In the genomic region with DNA sequence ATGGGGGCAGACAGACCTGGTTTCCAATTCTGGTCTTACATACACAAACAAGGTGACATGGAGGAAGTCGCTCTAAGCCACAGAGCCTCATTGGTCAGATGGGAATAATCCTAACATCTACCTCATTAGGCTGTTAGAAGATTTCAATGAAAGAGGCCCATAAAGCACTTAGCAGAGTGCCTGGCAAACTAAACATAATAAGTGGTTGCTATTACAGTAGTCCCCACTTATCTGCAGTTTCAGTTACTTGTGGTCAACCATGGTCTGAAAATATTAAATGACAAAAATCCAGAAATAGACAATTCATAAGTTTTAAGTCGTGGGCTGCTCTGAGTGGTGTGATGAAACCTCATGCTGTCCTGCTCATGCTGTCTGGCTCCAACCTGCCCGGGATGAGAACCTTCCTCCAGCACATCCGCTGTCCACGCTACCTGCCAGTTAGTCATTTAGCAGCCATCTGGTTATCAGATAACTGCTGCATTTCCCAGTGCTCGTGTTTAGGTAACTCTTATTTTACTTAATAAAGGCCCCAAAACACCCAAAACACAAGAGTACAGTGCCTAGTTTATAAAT, we compare ENCODE assay signal across 24 cellular contexts.
"Had no signal": no experiment of that assay in that cellular context is flagged by ENCODE, and none has a peak within 500 bp of the region (broad histone marks: within the 10 kb centered on the region; RNA-seq: fewer than 3 reads in every experiment).

No MANE protein-coding gene starts in this region.

- H3K36me3 ChIP-seq: ascending aorta had no signal

- H3K27ac Mint-ChIP-seq: activated CD4-positive, alpha-beta memory T cell treated with anti-CD3 and anti-CD28 coated beads for 36 hours; activated CD4-positive, alpha-beta T cell treated with anti-CD3 and anti-CD28 coated beads, Interleukin-2, amount 10 ng/mL, durations not matched to agents 7 days and 5 days; activated naive CD4-positive, alpha-beta T cell treated with anti-CD3 and anti-CD28 coated beads, Interleukin-2, amount 50 U/mL, for 72 hours; activated naive CD8-positive, alpha-beta T cell treated with anti-CD3 and anti-CD28 coated beads, Interleukin-2, amount 50 U/mL, for 24 hours; T-cell had no signal

- H3K4me3 Mint-ChIP-seq: activated CD4-positive, alpha-beta memory T cell treated with anti-CD3 and anti-CD28 coated beads for 36 hours; activated CD4-positive, alpha-beta T cell treated with anti-CD3 and anti-CD28 coated beads, Interleukin-2, amount 10 ng/mL, durations not matched to agents 7 days and 5 days; activated naive CD8-positive, alpha-beta T cell treated with anti-CD3 and anti-CD28 coated beads, Interleukin-2, amount 50 U/mL, for 24 hours; activated T-cell treated with anti-CD3 and anti-CD28 coated beads, Interleukin-2, amount 50 U/mL, for 4 hours; T-cell had no signal

- DNase-seq: activated CD4-positive, alpha-beta memory T cell treated with anti-CD3 and anti-CD28 coated beads for 36 hours; activated CD4-positive, alpha-beta T cell treated with anti-CD3 and anti-CD28 coated beads, Interleukin-2, amount 10 ng/mL, durations not matched to agents 7 days and 5 days; activated CD4-positive, CD25-positive, alpha-beta regulatory T cell; activated CD8-positive, alpha-beta memory T cell treated with anti-CD3 and anti-CD28 coated beads for 24 hours; activated effector memory CD4-positive, alpha-beta T cell treated with anti-CD3 and anti-CD28 coated beads, Interleukin-2, amount 50 U/mL, for 16 hours; activated naive CD4-positive, alpha-beta T cell treated with Interleukin-2 at 50 U/mL for 16 hours; activated naive CD8-positive, alpha-beta T cell treated with anti-CD3 and anti-CD28 coated beads, Interleukin-2, amount 50 U/mL, for 24 hours; activated T-cell treated with anti-CD3 and anti-CD28 coated beads, Interleukin-2, amount 50 U/mL, for 4 hours; amniotic stem cell; body of pancreas; central memory CD4-positive, alpha-beta T cell; dermis blood vessel endothelial cell; KBM-7; NCI-H1048; NCI-H187; NCI-H2081; NCI-H446; NCI-H526; SIG-M5; T-cell; T-helper 2 cell; T1000 had no signal

- H3K9me3 ChIP-seq: ascending aorta, body of pancreas had no signal

- H3K9me3 Mint-ChIP-seq: activated CD4-positive, alpha-beta memory T cell treated with anti-CD3 and anti-CD28 coated beads for 36 hours; activated CD4-positive, alpha-beta T cell treated with anti-CD3 and anti-CD28 coated beads, Interleukin-2, amount 10 ng/mL, durations not matched to agents 7 days and 5 days; activated naive CD4-positive, alpha-beta T cell treated with anti-CD3 and anti-CD28 coated beads, Interleukin-2, amount 50 U/mL, for 72 hours; activated naive CD8-positive, alpha-beta T cell treated with anti-CD3 and anti-CD28 coated beads, Interleukin-2, amount 50 U/mL, for 24 hours; activated T-cell treated with anti-CD3 and anti-CD28 coated beads, Interleukin-2, amount 50 U/mL, for 4 hours; T-cell had no signal

- H3K27ac ChIP-seq: ascending aorta, body of pancreas had no signal

- H3K4me1 ChIP-seq: ascending aorta had no signal

- ATAC-seq: activated naive CD4-positive, alpha-beta T cell treated with anti-CD3 and anti-CD28 coated beads, Interleukin-2, amount 50 U/mL, for 72 hours; activated naive CD8-positive, alpha-beta T cell treated with anti-CD3 and anti-CD28 coated beads, Interleukin-2, amount 50 U/mL, for 24 hours; activated T-cell treated with anti-CD3 and anti-CD28 coated beads, Interleukin-2, amount 50 U/mL, for 4 hours; body of pancreas; T-cell had no signal

- H3K4me3 ChIP-seq: ascending aorta, body of pancreas had no signal

- H3K36me3 Mint-ChIP-seq: activated CD4-positive, alpha-beta memory T cell treated with anti-CD3 and anti-CD28 coated beads for 36 hours; activated naive CD4-positive, alpha-beta T cell treated with anti-CD3 and anti-CD28 coated beads, Interleukin-2, amount 50 U/mL, for 72 hours; T-cell had no signal

- H3K27me3 ChIP-seq: ascending aorta, body of pancreas had no signal
